ENCODE assay signal across 9 cellular contexts in the genomic region with DNA sequence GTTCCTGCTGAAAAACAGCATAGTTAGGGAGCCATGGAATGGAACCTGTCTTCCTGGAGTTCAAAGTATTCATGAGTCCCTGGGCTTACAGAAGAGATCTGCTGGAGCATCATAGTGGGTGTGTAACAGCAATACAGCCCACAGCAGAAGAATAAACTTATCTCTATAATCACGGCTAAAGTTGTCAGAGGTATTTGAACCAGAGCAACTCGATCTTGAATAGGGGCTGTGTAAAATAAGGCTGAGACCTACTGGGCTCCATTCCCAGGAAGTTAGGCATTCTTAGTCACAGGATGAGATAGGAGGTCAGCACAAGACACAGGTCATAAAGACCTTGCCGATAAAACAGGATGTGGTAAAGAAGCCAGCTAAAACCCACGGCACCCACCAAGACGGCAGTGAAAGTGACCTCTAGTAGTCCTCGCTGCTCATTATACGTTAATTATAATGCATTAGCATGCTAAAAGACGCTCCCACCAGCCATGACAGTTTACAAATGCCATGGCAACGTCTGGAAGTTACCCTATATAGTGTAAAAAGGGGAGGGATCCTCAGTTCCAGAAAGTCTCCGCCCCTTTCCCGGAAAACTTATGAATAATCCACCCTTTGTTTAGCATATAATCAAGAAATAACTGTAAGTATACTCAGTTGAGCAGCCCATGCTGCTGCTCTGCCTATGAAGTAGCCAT.
DNase-seq lines count a peak whose midpoint lies in the region; ATAC-seq lines count a peak whose summit lies in the region.
"Had no signal": no experiment of that assay in that cellular context is flagged by ENCODE, and none has a peak within 500 bp of the region (broad histone marks: within the 10 kb centered on the region; RNA-seq: fewer than 3 reads in every experiment).

No MANE protein-coding gene starts in this region.

- no peaks in the 10 kb centered on the region for H3K9me3 Mint-ChIP-seq in central memory CD8-positive, alpha-beta T cell

- H3K4me1 Mint-ChIP-seq in central memory CD8-positive, alpha-beta T cell: peaks cover 10% of the 10 kb centered on the region

- H3K27ac Mint-ChIP-seq in central memory CD8-positive, alpha-beta T cell (ENCODE audit: low read depth): no peak overlapping the region

- peak; percentile 49 for ATAC-seq in GM19324 (IDR thresholded peaks at IDR 0.05; ENCODE audit: low FRiP score, unreplicated experiment)
- peak; percentile 24 for ATAC-seq in central memory CD8-positive, alpha-beta T cell (replicated peaks; ENCODE audit: extremely low read depth, poor library complexity, severe bottlenecking)
- no peak for ATAC-seq in GM21515 (IDR thresholded peaks at IDR 0.05; ENCODE audit: unreplicated experiment)

- H3K27me3 Mint-ChIP-seq in central memory CD8-positive, alpha-beta T cell: no peaks in the 10 kb centered on the region

- peaks cover 4% of the 10 kb centered on the region for H3K36me3 Mint-ChIP-seq in central memory CD8-positive, alpha-beta T cell (ENCODE audit: insufficient read depth)

- no peak overlapping the region for H3K4me3 Mint-ChIP-seq in central memory CD8-positive, alpha-beta T cell

- peak; percentile 66 for DNase-seq in OCI-M2 (lab: John Stamatoyannopoulos, UW; ENCODE audit: unreplicated experiment)
- no peak for DNase-seq in central memory CD8-positive, alpha-beta T cell (ENCODE audit: low spot score in 2 of 2)
- DNase-seq in non-pigmented ciliary epithelial cell (ENCODE audit: low read depth): peak; percentile 38
- DNase-seq in NCI-H345 treated with DMSO at 0.1 percent for 48 hours (lab: John Stamatoyannopoulos, UW; ENCODE audit: unreplicated experiment): no peak
- no peak for DNase-seq in NCI-H2107 (lab: John Stamatoyannopoulos, UW)
- DNase-seq in NCI-H446 treated with DMSO at 0.1 percent for 48 hours (lab: John Stamatoyannopoulos, UW): no peak
- DNase-seq: NCI-H524 had no signal

Comparison
In these comparisons a context has a peak if more than half of its experiments do, and no peak if none do; other contexts are left out.
1. DNase-seq: peak in OCI-M2 (single experiment) and non-pigmented ciliary epithelial cell (single experiment); none in central memory CD8-positive, alpha-beta T cell (0 of 2), NCI-H345 treated with DMSO at 0.1 percent for 48 hours (single experiment), NCI-H2107 (single experiment) and NCI-H446 treated with DMSO at 0.1 percent for 48 hours (single experiment).